ENCODE assay signal across 26 cellular contexts in the genomic region with DNA sequence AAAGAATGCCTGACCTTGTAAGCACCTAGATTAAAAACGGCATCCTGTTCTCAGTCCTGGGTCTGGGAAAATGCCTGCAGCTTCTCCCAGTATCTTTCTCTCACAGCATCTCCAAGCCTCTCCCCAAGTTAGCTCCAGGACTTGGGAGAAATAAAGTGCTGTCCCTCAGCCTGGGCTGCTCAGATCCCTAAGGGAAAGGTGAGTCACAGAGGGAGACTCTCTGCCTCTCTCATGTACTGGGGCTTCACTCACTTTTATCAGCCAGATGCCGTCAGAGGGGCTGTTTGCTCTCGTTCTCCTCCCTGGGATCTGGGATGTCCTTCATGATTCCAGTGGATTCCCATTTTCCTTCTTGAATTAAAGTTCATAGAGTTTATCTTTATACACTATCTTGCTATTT.
DNase-seq lines count a peak whose midpoint lies in the region; ATAC-seq, FAIRE-seq and TF ChIP-seq lines count a peak whose summit lies in the region.
"Had no signal": no experiment of that assay in that cellular context is flagged by ENCODE, and none has a peak within 500 bp of the region (broad histone marks: within the 10 kb centered on the region; RNA-seq: fewer than 3 reads in every experiment).

No MANE protein-coding gene starts in this region.

- H3K9me3 ChIP-seq in H9 (ENCODE audit: control insufficient read depth, low read depth, low read length), result no peaks in the 10 kb centered on the region
- H3K9me3 ChIP-seq: SJCRH30 had no signal

- H3K9ac ChIP-seq in H9 (ENCODE audit: extremely low read depth, insufficient read length, low read length), result no peak overlapping the region

- no peaks in the 10 kb centered on the region for H3K36me3 ChIP-seq in bronchial epithelial cell (ENCODE audit: control insufficient read depth, insufficient read depth, low read length)
- H3K36me3 ChIP-seq: SJCRH30 had no signal

- no peaks in the 10 kb centered on the region for H3K27me3 Mint-ChIP-seq in H9 (ENCODE audit: low read depth)
- H3K27me3 Mint-ChIP-seq: B cell had no signal

- H2BK15ac ChIP-seq in H9 (ENCODE audit: low read depth, low read length), result no peak overlapping the region

- no peaks in the 10 kb centered on the region for H3K4me1 ChIP-seq in H9 (ENCODE audit: insufficient read depth, low read length)
- H3K4me1 ChIP-seq: SJCRH30 had no signal

- no CpG with 5 or more reads among the region's 3 CpGs for WGBS in H9 (ENCODE audit: extremely low coverage, insufficient read length, low lambda C conversion rate)

- no peak overlapping the region for H4K8ac ChIP-seq in H9 (replicated peaks; ENCODE audit: insufficient read length, low read depth, low read length)

- peak overlapping the region; percentile 62 for H2AFZ ChIP-seq in H9 (ENCODE audit: low read length)

- no peaks in the 10 kb centered on the region for H3K9me3 Mint-ChIP-seq in H9
- H3K9me3 Mint-ChIP-seq: CD8-positive, alpha-beta T cell had no signal

- intact Hi-C loops in sciatic nerve (cut with DNase I), result no loop called here

- no peaks in the 10 kb centered on the region for H3K79me1 ChIP-seq in H9 (ENCODE audit: insufficient read depth, low read depth, low read length, poor library complexity, severe bottlenecking)

- no peak overlapping the region for H3K27ac ChIP-seq in H9 (ENCODE audit: insufficient read length, low read depth, low read length)
- H3K27ac ChIP-seq: C4-2B, HL-60, SJCRH30 had no signal

- H2AK5ac ChIP-seq in H9 (ENCODE audit: insufficient read length, low read length), result no peak overlapping the region

- H3K4me2 ChIP-seq in H9 (ENCODE audit: insufficient read depth, insufficient read length, low read length), result no peak overlapping the region

- no peak overlapping the region for H2BK120ac ChIP-seq in H9 (ENCODE audit: low read depth, low read length, poor library complexity, severe bottlenecking)

- no peak overlapping the region for H4K91ac ChIP-seq in H9 (ENCODE audit: insufficient read length, low read depth, low read length)

- no peak overlapping the region for H3K56ac ChIP-seq in H9 (ENCODE audit: insufficient read length, low read depth, low read length)

- no peak overlapping the region for H4K5ac ChIP-seq in H9 (ENCODE audit: insufficient read length, low read depth, low read length)

- H4K20me1 ChIP-seq in H9 (ENCODE audit: control insufficient read depth, insufficient read depth, insufficient read length), result no peaks in the 10 kb centered on the region

- no peak for DNase-seq in H9
- no peak for DNase-seq in bronchial epithelial cell (ENCODE audit: low read depth)
- DNase-seq in islet precursor cell, result peak; percentile 58
- DNase-seq in COLO829 (ENCODE audit: low spot score), result no peak
- no peak for DNase-seq in DMS79 treated with DMSO at 0.1 percent for 48 hours (lab: John Stamatoyannopoulos, UW)
- DNase-seq in activated effector memory CD4-positive, alpha-beta T cell treated with Interleukin-2 at 50 U/mL for 16 hours, result no peak
- DNase-seq in sciatic nerve (ENCODE audit: low spot score), result no peak
- DNase-seq: CD8-positive, alpha-beta T cell; DMS 273 treated with DMSO at 0.1 percent for 48 hours; DMS79; GOT3; NCI-H1092; NCI-H1436 treated with DMSO at 0.1 percent for 48 hours; NCI-H1930; NCI-H2107; NCI-H446; NCI-H524 treated with DMSO at 0.1 percent for 48 hours; NCI-H82; NK-92 treated with Interleukin-12 subunit alpha and Interleukin-12 subunit beta, amount 100 ng/mL, for 24 hours; PC-3; SJCRH30 had no signal

- ATAC-seq in sciatic nerve, result no peak
- ATAC-seq: CD8-positive, alpha-beta T cell; HCT116; PC-3; SK-N-SH treated with all-trans-retinoic acid at 6 μM for 48 hours had no signal

- no peaks in the 10 kb centered on the region for H3K36me3 Mint-ChIP-seq in H9 (ENCODE audit: insufficient read depth in 1 of 3, low read depth in 3 of 3)
- H3K36me3 Mint-ChIP-seq: CD8-positive, alpha-beta T cell had no signal

- no peaks in the 10 kb centered on the region for H3K4me1 Mint-ChIP-seq in H9
- H3K4me1 Mint-ChIP-seq: B cell had no signal

- H2BK12ac ChIP-seq in H9 (ENCODE audit: insufficient read length, low read depth, low read length), result no peak overlapping the region

- FAIRE-seq in bronchial epithelial cell (lab: Jason Lieb, UNC), result peak; percentile 90

- H3K4me3 Mint-ChIP-seq in H9, result no peak overlapping the region
- H3K4me3 Mint-ChIP-seq: B cell; CD8-positive, alpha-beta T cell had no signal

- H3K4ac ChIP-seq in H9 (ENCODE audit: low read depth, low read length), result no peak overlapping the region

- H3K23me2 ChIP-seq in H9 (ENCODE audit: insufficient read length, low read depth, low read length, poor library complexity, severe bottlenecking), result no peaks in the 10 kb centered on the region

- no peaks in the 10 kb centered on the region for H3K79me2 ChIP-seq in H9 (ENCODE audit: insufficient read depth, low read length)

- H2BK5ac ChIP-seq in H9 (ENCODE audit: insufficient read length, low read length), result no peak overlapping the region

- H3K18ac ChIP-seq in H9 (ENCODE audit: insufficient read length, low read depth, low read length), result no peak overlapping the region

- no peak for TF ChIP-seq CTCF in H9 (conservative IDR thresholded peaks at IDR 0.05)
- no peak for TF ChIP-seq CTCF in bronchial epithelial cell (IDR thresholded peaks at IDR 0.05; ENCODE audit: insufficient read depth, low read length, severe bottlenecking)

- no peaks in the 10 kb centered on the region for H3K27me3 ChIP-seq in H9 (ENCODE audit: insufficient read depth, low read length)
- H3K27me3 ChIP-seq in bronchial epithelial cell (ENCODE audit: control insufficient read depth, insufficient read depth, low read length), result no peaks in the 10 kb centered on the region
- H3K27me3 ChIP-seq: SJCRH30 had no signal

- H3K4me3 ChIP-seq in bronchial epithelial cell (ENCODE audit: low read depth, low read length), result no peak overlapping the region
- H3K4me3 ChIP-seq: SJCRH30 had no signal

- no peak overlapping the region for H3K27ac Mint-ChIP-seq in H9
- H3K27ac Mint-ChIP-seq: B cell; CD8-positive, alpha-beta T cell had no signal

- no peak overlapping the region for H3K23ac ChIP-seq in H9 (ENCODE audit: insufficient read length, low read depth, low read length)

- no peak overlapping the region for H3T11ph ChIP-seq in H9 (ENCODE audit: low read length)

- no peak overlapping the region for H2BK20ac ChIP-seq in H9 (ENCODE audit: low read depth, low read length, poor library complexity, severe bottlenecking)

- no peak overlapping the region for H3K14ac ChIP-seq in H9 (ENCODE audit: insufficient read depth, low read length)
